In genomic region chr9:116589392-116590354, GRCh38 we compare ENCODE assay signal across 8 cellular contexts.
DNase-seq lines count a peak whose midpoint lies in the region; ATAC-seq and TF ChIP-seq lines count a peak whose summit lies in the region.

No MANE protein-coding gene starts in this region.

- H3K27me3 ChIP-seq in SU-DHL-6 (ENCODE audit: low read length) (no peaks in the 10 kb centered on the region), sigmoid colon (no peaks in the 10 kb centered on the region)

- no peaks in the 10 kb centered on the region for H3K9me3 ChIP-seq in SU-DHL-6 (ENCODE audit: insufficient read depth, low read length)
- peaks cover 0 to 5% (median 0%) of the 10 kb centered on the region in 4 donors for H3K9me3 ChIP-seq in sigmoid colon

- H4K20me1 ChIP-seq in SU-DHL-6 (ENCODE audit: low read depth, low read length): no peaks in the 10 kb centered on the region

- no peak overlapping the region for H3K4me3 Mint-ChIP-seq in activated naive CD4-positive, alpha-beta T cell treated with anti-CD3 and anti-CD28 coated beads for 36 hours

- no peaks in the 10 kb centered on the region for H3K4me1 Mint-ChIP-seq in activated naive CD4-positive, alpha-beta T cell treated with anti-CD3 and anti-CD28 coated beads for 36 hours (ENCODE audit: low read depth)

- H3K79me2 ChIP-seq in SU-DHL-6 (ENCODE audit: insufficient read depth, low read length): no peaks in the 10 kb centered on the region

- peak; percentile 43 for DNase-seq in activated naive CD4-positive, alpha-beta T cell treated with anti-CD3 and anti-CD28 coated beads for 36 hours
- no peak for DNase-seq in activated naive CD4-positive, alpha-beta T cell treated with Interleukin-2 at 50 U/mL for 16 hours
- DNase-seq in iPS DF 4.7 (ENCODE audit: extremely low read depth, low spot score) (peak; percentile 94), coronary artery (ENCODE audit: low spot score) (no peak), sigmoid colon (no peak)

- ATAC-seq in HG03354 (IDR thresholded peaks at IDR 0.05; ENCODE audit: poor library complexity, severe bottlenecking, unreplicated experiment) (peak; percentile 88), GM19463 (IDR thresholded peaks at IDR 0.05; ENCODE audit: unreplicated experiment) (no peak)

- no peaks in the 10 kb centered on the region for H3K27me3 Mint-ChIP-seq in activated naive CD4-positive, alpha-beta T cell treated with anti-CD3 and anti-CD28 coated beads for 36 hours (ENCODE audit: low read depth)

- no peak overlapping the region for H3K4me3 ChIP-seq in SU-DHL-6 (ENCODE audit: insufficient read depth, low read length, poor library complexity, severe bottlenecking)
- H3K4me3 ChIP-seq in coronary artery: no peak overlapping the region
- no peak overlapping the region for H3K4me3 ChIP-seq in sigmoid colon

- TF ChIP-seq POLR2A in sigmoid colon (IDR thresholded peaks at IDR 0.05): no peak

- no peaks in the 10 kb centered on the region for H3K9me2 ChIP-seq in SU-DHL-6 (replicated peaks; ENCODE audit: insufficient read depth, low read length)

- no peak overlapping the region for H3K27ac Mint-ChIP-seq in activated naive CD4-positive, alpha-beta T cell treated with anti-CD3 and anti-CD28 coated beads for 36 hours

- H3K9ac ChIP-seq in SU-DHL-6 (ENCODE audit: low read length): no peak overlapping the region

- WGBS in sigmoid colon, 2 donors: 80 to 82% methylated on average over 7 of the region's 7 CpGs

- H3K27ac ChIP-seq in SU-DHL-6 (ENCODE audit: low read depth, low read length) (no peak overlapping the region), coronary artery (no peak overlapping the region), sigmoid colon (no peak overlapping the region)

- no peak overlapping the region for H3K4me2 ChIP-seq in SU-DHL-6 (ENCODE audit: low read depth, low read length, poor library complexity, severe bottlenecking)

- no peaks in the 10 kb centered on the region for H3F3A ChIP-seq in SU-DHL-6 (ENCODE audit: insufficient read depth)

- H3K4me1 ChIP-seq in sigmoid colon: no peaks in the 10 kb centered on the region

- H3K9me3 Mint-ChIP-seq in activated naive CD4-positive, alpha-beta T cell treated with anti-CD3 and anti-CD28 coated beads for 36 hours: peaks cover 7% of the 10 kb centered on the region

- peaks cover 25% of the 10 kb centered on the region for H3K36me3 Mint-ChIP-seq in activated naive CD4-positive, alpha-beta T cell treated with anti-CD3 and anti-CD28 coated beads for 36 hours (ENCODE audit: low read depth)

- no peak overlapping the region for H2AFZ ChIP-seq in SU-DHL-6 (ENCODE audit: low read depth, low read length, severe bottlenecking)

- CTCF ChIA-PET in activated naive CD4-positive, alpha-beta T cell treated with anti-CD3 and anti-CD28 coated beads for 36 hours (lab: Charles Lee): no interaction called here

- TF ChIP-seq CTCF in SU-DHL-6 (IDR thresholded peaks at IDR 0.05; ENCODE audit: insufficient read depth, low read length, poor library complexity, severe bottlenecking) (peak; percentile 87), coronary artery (IDR thresholded peaks at IDR 0.05) (no peak), sigmoid colon (IDR thresholded peaks at IDR 0.05) (peak in 2 of 4 experiments; percentile 14 to 44)

- intact Hi-C loops in activated naive CD4-positive, alpha-beta T cell treated with anti-CD3 and anti-CD28 coated beads for 36 hours (cut with micrococcal nuclease): loop anchor here (1.0 to 5.0 kb wide), 3 partner anchors 58 to 273 kb away; no protein-coding TSS in a partner anchor
- intact Hi-C loops in sigmoid colon (cut with DNase I): loop anchor here (5.0 kb wide), 1 partner anchor 512 kb away; no protein-coding TSS in a partner anchor

- TF ChIP-seq EP300 in sigmoid colon (IDR thresholded peaks at IDR 0.05): no peak

- H3K36me3 ChIP-seq in SU-DHL-6 (ENCODE audit: low read length) (no peaks in the 10 kb centered on the region), sigmoid colon (no peaks in the 10 kb centered on the region)

Comparison
In these comparisons a context has a peak if more than half of its experiments do, and no peak if none do; other contexts are left out.
1. DNase-seq: peak in activated naive CD4-positive, alpha-beta T cell treated with anti-CD3 and anti-CD28 coated beads for 36 hours (single experiment) and iPS DF 4.7 (single experiment); none in activated naive CD4-positive, alpha-beta T cell treated with Interleukin-2 at 50 U/mL for 16 hours (single experiment), coronary artery (single experiment) and sigmoid colon (single experiment).